In genomic region chr19:825897-826640, GRCh38 we compare ENCODE assay signal across 1 cellular context.
TF ChIP-seq lines count a peak whose summit lies in the region.

No MANE protein-coding gene starts in this region.

TF ChIP-seq in IMR-90, 13 proteins besides CTCF, POLR2A, EP300 and RAD21:
- TF ChIP-seq SMC3 (IDR thresholded peaks at IDR 0.05; ENCODE audit: low read depth, low read length) (no peak), CEBPB (IDR thresholded peaks at IDR 0.05; ENCODE audit: low read depth, low read length) (no peak; the same call in 1 of the 2 replicates), NFE2L2 (IDR thresholded peaks at IDR 0.05; ENCODE audit: low read depth, low read length) (no peak), MAZ (IDR thresholded peaks at IDR 0.05; ENCODE audit: borderline replicate concordance, low read depth, low read length) (no peak), FOS (IDR thresholded peaks at IDR 0.05; ENCODE audit: low read depth, low read length) (no peak), MAFK (IDR thresholded peaks at IDR 0.05; ENCODE audit: low read depth, low read length) (no peak), CHD1 (IDR thresholded peaks at IDR 0.05; ENCODE audit: low read depth, low read length) (no peak)
- TF ChIP-seq, protein P1, sequence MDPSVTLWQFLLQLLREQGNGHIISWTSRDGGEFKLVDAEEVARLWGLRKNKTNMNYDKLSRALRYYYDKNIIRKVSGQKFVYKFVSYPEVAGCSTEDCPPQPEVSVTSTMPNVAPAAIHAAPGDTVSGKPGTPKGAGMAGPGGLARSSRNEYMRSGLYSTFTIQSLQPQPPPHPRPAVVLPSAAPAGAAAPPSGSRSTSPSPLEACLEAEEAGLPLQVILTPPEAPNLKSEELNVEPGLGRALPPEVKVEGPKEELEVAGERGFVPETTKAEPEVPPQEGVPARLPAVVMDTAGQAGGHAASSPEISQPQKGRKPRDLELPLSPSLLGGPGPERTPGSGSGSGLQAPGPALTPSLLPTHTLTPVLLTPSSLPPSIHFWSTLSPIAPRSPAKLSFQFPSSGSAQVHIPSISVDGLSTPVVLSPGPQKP (IDR thresholded peaks at IDR 0.05; ENCODE audit: borderline replicate concordance, low read depth, low read length), result no peak
